In genomic region chr2:10811552-10811951, GRCh38 we compare ENCODE assay signal across 8 cellular contexts. TPM values are rescaled to one million over a fixed set of nuclear protein-coding genes. Genes with fewer than 3 reads are reported as not detected.
DNase-seq lines count a peak whose midpoint lies in the region; ATAC-seq and TF ChIP-seq lines count a peak whose summit lies in the region.

No MANE protein-coding gene starts in this region.

- H3K36me3 ChIP-seq in heart left ventricle (peaks cover 0 to 14% (median 0%) of the 10 kb centered on the region in 9 donors), lung (ENCODE audit: control insufficient read depth in 2 of 2, insufficient read depth in 2 of 2, low read length in 2 of 2) (no peaks in the 10 kb centered on the region), upper lobe of right lung (no peaks in the 10 kb centered on the region)

- TF ChIP-seq POLR2A in heart left ventricle (IDR thresholded peaks at IDR 0.05), result no peak

- intact Hi-C loops in heart left ventricle (cut with DNase I), result loop anchor here in 2 of 10 donors (10.0 kb wide), 2 partner anchors 97 to 653 kb away; partner anchors contain the start of gene E2F6 (in 2 of the 2)
- intact Hi-C loops in Right ventricle myocardium inferior (cut with DNase I), result loop anchor here (5.0 kb wide), 1 partner anchor 119 kb away; no protein-coding TSS in a partner anchor
- intact Hi-C loops in upper lobe of right lung (cut with DNase I), result no loop called here

- H3K27me3 ChIP-seq in heart left ventricle (no peaks in the 10 kb centered on the region), lung (ENCODE audit: control insufficient read depth, insufficient read depth) (no peaks in the 10 kb centered on the region), upper lobe of right lung (no peaks in the 10 kb centered on the region)

- peaks cover 0 to 58% (median 34%) of the 10 kb centered on the region in 12 donors for H3K4me1 ChIP-seq in heart left ventricle
- peaks cover 1 to 24% of the 10 kb centered on the region in 2 donors for H3K4me1 ChIP-seq in lung (ENCODE audit: control insufficient read depth in 2 of 2, insufficient read depth in 2 of 2, low read length in 2 of 2)
- peaks cover 36% of the 10 kb centered on the region for H3K4me1 ChIP-seq in upper lobe of right lung

- ATAC-seq in heart left ventricle, result no peak
- ATAC-seq in Right ventricle myocardium inferior, result no peak
- ATAC-seq in lung (ENCODE audit: insufficient read depth, low FRiP score), result no peak
- ATAC-seq in upper lobe of right lung, result no peak
- no peak for ATAC-seq in GM21825 (IDR thresholded peaks at IDR 0.05; ENCODE audit: unreplicated experiment)

- H3K9me3 ChIP-seq in heart left ventricle (no peaks in the 10 kb centered on the region), lung (ENCODE audit: control insufficient read depth in 2 of 2, insufficient read depth in 1 of 2, low read length in 1 of 2) (no peaks in the 10 kb centered on the region), upper lobe of right lung (no peaks in the 10 kb centered on the region)

- WGBS in heart left ventricle, 4 donors, result 9 to 17% (median 11%) methylated on average over 14 to 15 of the region's 15 CpGs
- 7 to 8% methylated on average over 15 of the region's 15 CpGs for WGBS in lung, 2 donors

- no peak for TF ChIP-seq CTCF in heart left ventricle (IDR thresholded peaks at IDR 0.05)
- TF ChIP-seq CTCF in lung (IDR thresholded peaks at IDR 0.05; ENCODE audit: control extremely low read depth, extremely low read depth), result no peak
- no peak for TF ChIP-seq CTCF in upper lobe of right lung (IDR thresholded peaks at IDR 0.05)

- peak overlapping the region; percentile 76 to 96 (median 92) for H3K4me3 ChIP-seq in heart left ventricle
- H3K4me3 ChIP-seq in lung, result peak overlapping the region; percentile 71
- peak overlapping the region; percentile 73 for H3K4me3 ChIP-seq in upper lobe of right lung

- DNase-seq in heart left ventricle (no peak), Right ventricle myocardium inferior (ENCODE audit: missing footprints) (no peak), astrocyte of the hippocampus (ENCODE audit: low read depth, low spot score) (peak; percentile 43), lung (ENCODE audit: low spot score) (no peak), upper lobe of right lung (no peak), GM03348 (ENCODE audit: low spot score) (no peak), NCI-H146 (lab: John Stamatoyannopoulos, UW) (no peak)

- peak overlapping the region in 11 of 12 donors; percentile 1 to 95 (median 93) for H3K27ac ChIP-seq in heart left ventricle
- H3K27ac ChIP-seq in lung (ENCODE audit: low read depth in 1 of 2, low read length in 1 of 2), result peak overlapping the region; percentile 0 to 26
- peak overlapping the region; percentile 89 for H3K27ac ChIP-seq in upper lobe of right lung

RNA-seq across cellular contexts. Expression of gene PDIA6, which starts 1.0 kb away (rescaled TPM):
- total RNA-seq in heart left ventricle (100 to 1,000 TPM in 6 of 9 donors, 10 to 100 TPM in 3; 78.2 to 178 (median 110) TPM), Right ventricle myocardium inferior (125 TPM), lung (100 to 1,000 TPM; 129 to 249 TPM), upper lobe of right lung (180 TPM)
- polyA plus RNA-seq in heart left ventricle (100 to 1,000 TPM in 1 of 2 donors, 10 to 100 TPM in 1; 32.0 to 402 TPM), lung (100 to 1,000 TPM in 1 of 2 donors, 10 to 100 TPM in 1; 70.1 to 341 TPM)

Comparison
In these comparisons a context has a peak if more than half of its experiments do, and no peak if none do; other contexts are left out.
1. H3K27ac ChIP-seq: peak in every context shown above with its lines; median percentile 93 in heart left ventricle; 89 in upper lobe of right lung; 13 in lung.